Comparison of ENCODE assay signal across 1 cellular context in the genomic region with DNA sequence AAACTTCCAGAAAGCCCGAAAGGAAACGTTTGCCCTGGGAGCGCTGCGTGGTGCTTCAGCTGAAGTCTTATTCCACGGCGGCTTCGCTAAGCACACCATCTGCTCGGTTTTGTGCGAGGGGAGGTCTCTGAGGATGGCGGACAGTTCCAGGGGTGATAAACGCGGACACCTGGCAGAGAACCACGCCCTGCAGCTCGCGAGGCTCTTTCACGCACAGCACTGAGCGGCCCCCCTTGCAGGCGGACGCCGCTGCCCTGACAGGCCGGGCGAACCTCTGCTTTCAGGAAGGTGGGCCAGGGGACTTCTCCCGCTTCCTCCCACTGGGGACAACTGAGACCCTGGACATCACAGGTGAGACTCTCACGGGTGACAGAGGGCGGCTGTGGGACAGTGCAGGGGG.
TF ChIP-seq lines count a peak whose summit lies in the region.

No MANE protein-coding gene starts in this region.

TF ChIP-seq in GM23338, 12 proteins besides CTCF, POLR2A, EP300 and RAD21 (continued from another document):
- TF ChIP-seq ZNF114 (CRISPR knock-in tag; IDR thresholded peaks at IDR 0.05) (no peak), ZNF331 (CRISPR knock-in tag; IDR thresholded peaks at IDR 0.05; ENCODE audit: low read depth) (no peak)
